9 cellular contexts compared by ENCODE assay signal in genomic region chr10:42952358-42952757, GRCh38.
A peak's percentile ranks its signal among the peaks of the same experiment; 100 is the strongest.
DNase-seq lines count a peak whose midpoint lies in the region; ATAC-seq and TF ChIP-seq lines count a peak whose summit lies in the region.
"Had no signal": no experiment of that assay in that cellular context is flagged by ENCODE, and none has a peak within 500 bp of the region (broad histone marks: within the 10 kb centered on the region; RNA-seq: fewer than 3 reads in every experiment).

No MANE protein-coding gene starts in this region.

- peak overlapping the region; percentile 64 for H3K9ac ChIP-seq in NT2/D1 (ENCODE audit: insufficient read length, low read depth)

- peaks cover 2% of the 10 kb centered on the region for H3K4me1 Mint-ChIP-seq in glutamatergic neuron (ENCODE audit: low read depth, unreplicated experiment)
- H3K4me1 Mint-ChIP-seq in osteocyte (ENCODE audit: unreplicated experiment), result peaks cover 4% of the 10 kb centered on the region
- no peaks in the 10 kb centered on the region for H3K4me1 Mint-ChIP-seq in activated T-cell treated with anti-CD3 and anti-CD28 coated beads, Interleukin-2, amount 50 U/mL, for 4 hours (ENCODE audit: low read depth)

- H3K9me3 ChIP-seq in NT2/D1 (ENCODE audit: insufficient read depth, low read length), result no peaks in the 10 kb centered on the region

- H3K4me3 ChIP-seq in NT2/D1 (ENCODE audit: insufficient read length, low read depth), result no peak overlapping the region

- H3K4me3 Mint-ChIP-seq in glutamatergic neuron (ENCODE audit: unreplicated experiment) (peak overlapping the region; percentile 34), osteocyte (ENCODE audit: unreplicated experiment) (no peak overlapping the region)
- no peak overlapping the region for H3K4me3 Mint-ChIP-seq in activated T-cell treated with anti-CD3 and anti-CD28 coated beads, Interleukin-2, amount 50 U/mL, for 4 hours

- ATAC-seq in GM21447 (IDR thresholded peaks at IDR 0.05; ENCODE audit: unreplicated experiment) (no peak), GM18907 (IDR thresholded peaks at IDR 0.05; ENCODE audit: unreplicated experiment) (no peak)
- ATAC-seq in activated T-cell treated with anti-CD3 and anti-CD28 coated beads, Interleukin-2, amount 50 U/mL, for 4 hours, result no peak

- H3K36me3 Mint-ChIP-seq in glutamatergic neuron (ENCODE audit: unreplicated experiment) (peaks cover 9% of the 10 kb centered on the region), osteocyte (ENCODE audit: unreplicated experiment) (no peaks in the 10 kb centered on the region)
- no peaks in the 10 kb centered on the region for H3K36me3 Mint-ChIP-seq in activated T-cell treated with anti-CD3 and anti-CD28 coated beads, Interleukin-2, amount 50 U/mL, for 4 hours (ENCODE audit: insufficient read depth)

- H3K27ac Mint-ChIP-seq in glutamatergic neuron (ENCODE audit: unreplicated experiment), result peak overlapping the region; percentile 43
- no peak overlapping the region for H3K27ac Mint-ChIP-seq in osteocyte (ENCODE audit: unreplicated experiment)

- TF ChIP-seq CTCF in glutamatergic neuron (IDR thresholded peaks at IDR 0.05; ENCODE audit: partially characterized antibody, unreplicated experiment) (no peak), osteocyte (IDR thresholded peaks at IDR 0.05) (no peak), GM13976 (IDR thresholded peaks at IDR 0.05; ENCODE audit: borderline replicate concordance, control extremely low read depth, extremely low read depth, insufficient read depth, missing control alignments) (no peak)

- peaks cover 9% of the 10 kb centered on the region for H3K4me1 ChIP-seq in NT2/D1 (ENCODE audit: insufficient read depth, insufficient read length)

- H3K36me3 ChIP-seq in NT2/D1 (ENCODE audit: insufficient read depth, insufficient read length, low read length), result no peaks in the 10 kb centered on the region

- no peaks in the 10 kb centered on the region for H3K27me3 ChIP-seq in NT2/D1 (ENCODE audit: insufficient read depth, insufficient read length)

- in situ Hi-C loops in GM13976 (cut with MboI; ENCODE audit: low sequenced_read_pairs, unreplicated experiment), result no loop called here

- H3K27me3 Mint-ChIP-seq in glutamatergic neuron (ENCODE audit: unreplicated experiment) (peaks cover 7% of the 10 kb centered on the region), osteocyte (ENCODE audit: unreplicated experiment) (peaks cover 8% of the 10 kb centered on the region)
- H3K27me3 Mint-ChIP-seq in activated T-cell treated with anti-CD3 and anti-CD28 coated beads, Interleukin-2, amount 50 U/mL, for 4 hours (ENCODE audit: low read depth), result peaks cover 7% of the 10 kb centered on the region

- DNase-seq in ELR (ENCODE audit: low read depth) (peak; percentile 50), NT2/D1 (ENCODE audit: low read depth, low spot score) (peak; percentile 57), glutamatergic neuron (peak; percentile 74), osteocyte (ENCODE audit: extremely low spot score, unreplicated experiment) (peak; percentile 85), GM13976 (ENCODE audit: low spot score) (no peak)
- no peak for DNase-seq in activated T-cell treated with anti-CD3 and anti-CD28 coated beads, Interleukin-2, amount 50 U/mL, for 4 hours
- DNase-seq: NCI-H187 had no signal

- H3K9me3 Mint-ChIP-seq in glutamatergic neuron (ENCODE audit: unreplicated experiment), result peaks cover 6% of the 10 kb centered on the region
- peaks cover 5% of the 10 kb centered on the region for H3K9me3 Mint-ChIP-seq in osteocyte (ENCODE audit: unreplicated experiment)
- H3K9me3 Mint-ChIP-seq in activated T-cell treated with anti-CD3 and anti-CD28 coated beads, Interleukin-2, amount 50 U/mL, for 4 hours, result peaks cover 7% of the 10 kb centered on the region

Comparison
In these comparisons a context has a peak if more than half of its experiments do, and no peak if none do; other contexts are left out.
1. DNase-seq: peak in ELR (single experiment), NT2/D1 (single experiment), glutamatergic neuron (single experiment) and osteocyte (single experiment); none in GM13976 (single experiment) and activated T-cell treated with anti-CD3 and anti-CD28 coated beads, Interleukin-2, amount 50 U/mL, for 4 hours (single experiment).